ENCODE assay signal across 9 cellular contexts in genomic region chr6:134352786-134353480, GRCh38. TPM values are rescaled to one million over a fixed set of nuclear protein-coding genes. Genes with fewer than 3 reads are reported as not detected.
A peak's percentile ranks its signal among the peaks of the same experiment; 100 is the strongest.
DNase-seq lines count a peak whose midpoint lies in the region; ATAC-seq and TF ChIP-seq lines count a peak whose summit lies in the region.
"Had no signal": no experiment of that assay in that cellular context is flagged by ENCODE, and none has a peak within 500 bp of the region (broad histone marks: within the 10 kb centered on the region; RNA-seq: fewer than 3 reads in every experiment).

No MANE protein-coding gene starts in this region.

- peaks cover 2% of the 10 kb centered on the region; the same call in 1 of the 2 replicates for H3K27me3 Mint-ChIP-seq in HFFc6 (ENCODE audit: insufficient read depth)
- H3K27me3 Mint-ChIP-seq in activated T-cell treated with anti-CD3 and anti-CD28 coated beads, Interleukin-2, amount 50 U/mL, for 4 hours (ENCODE audit: low read depth): no peaks in the 10 kb centered on the region

- H3K4me1 ChIP-seq in BE2C: no peaks in the 10 kb centered on the region; the same call in 1 of the 2 replicates
- H3K4me1 ChIP-seq: tibial artery had no signal

- CTCF ChIA-PET in AG04450 (lab: Charles Lee): interaction anchor here (0.6 kb wide), 1 partner anchor 507 kb away, joined by 5 read pairs; no protein-coding TSS in a partner anchor

- H3K4me3 Mint-ChIP-seq in HFFc6: peak overlapping the region; percentile 53; the same call in 1 of the 2 replicates
- no peak overlapping the region for H3K4me3 Mint-ChIP-seq in activated T-cell treated with anti-CD3 and anti-CD28 coated beads, Interleukin-2, amount 50 U/mL, for 4 hours

- H3K27me3 ChIP-seq in AG04450 (ENCODE audit: control insufficient read depth, insufficient read depth, low read length): no peaks in the 10 kb centered on the region
- no peaks in the 10 kb centered on the region for H3K27me3 ChIP-seq in BE2C
- H3K27me3 ChIP-seq: tibial artery had no signal

- POLR2A ChIA-PET in AG04450 (lab: Yijun Ruan, JAX): no interaction called here

- peaks cover 4% of the 10 kb centered on the region; the same call in 1 of the 2 replicates for H3K9me3 Mint-ChIP-seq in HFFc6
- H3K9me3 Mint-ChIP-seq in activated T-cell treated with anti-CD3 and anti-CD28 coated beads, Interleukin-2, amount 50 U/mL, for 4 hours: peaks cover 9% of the 10 kb centered on the region

- no peaks in the 10 kb centered on the region for H3K36me3 ChIP-seq in BE2C
- H3K36me3 ChIP-seq: tibial artery had no signal

- H3K9me3 ChIP-seq in AG04450 (ENCODE audit: control insufficient read depth, insufficient read depth, low read length): no peaks in the 10 kb centered on the region
- no peaks in the 10 kb centered on the region for H3K9me3 ChIP-seq in BE2C
- H3K9me3 ChIP-seq: tibial artery had no signal

- H3K36me3 Mint-ChIP-seq in HFFc6 (ENCODE audit: low read depth): peaks cover 8% of the 10 kb centered on the region
- H3K36me3 Mint-ChIP-seq in activated T-cell treated with anti-CD3 and anti-CD28 coated beads, Interleukin-2, amount 50 U/mL, for 4 hours (ENCODE audit: insufficient read depth): no peaks in the 10 kb centered on the region

- ATAC-seq in activated T-cell treated with anti-CD3 and anti-CD28 coated beads, Interleukin-2, amount 50 U/mL, for 4 hours: peak; percentile 74 to 85

- no peak overlapping the region for H3K27ac ChIP-seq in AG04450 (ENCODE audit: low read depth, low read length)
- H3K27ac ChIP-seq: tibial artery had no signal

- TF ChIP-seq CTCF in AG04450 (IDR thresholded peaks at IDR 0.05; ENCODE audit: low read depth, low read length): no peak
- no peak for TF ChIP-seq CTCF in HFFc6 (IDR thresholded peaks at IDR 0.05)
- TF ChIP-seq CTCF in BE2C (IDR thresholded peaks at IDR 0.05; ENCODE audit: low read depth, low read length): no peak

- H3K4me1 Mint-ChIP-seq in HFFc6 (ENCODE audit: low read depth): peaks cover 47% of the 10 kb centered on the region
- H3K4me1 Mint-ChIP-seq in activated T-cell treated with anti-CD3 and anti-CD28 coated beads, Interleukin-2, amount 50 U/mL, for 4 hours (ENCODE audit: low read depth): peaks cover 24% of the 10 kb centered on the region

- H3K4me3 ChIP-seq in AG04450 (ENCODE audit: low read depth, low read length) (no peak overlapping the region), BE2C (ENCODE audit: low read depth, low read length) (no peak overlapping the region)
- H3K4me3 ChIP-seq: tibial artery had no signal

- DNase-seq in AG04450 (ENCODE audit: low read depth, low spot score) (peak; percentile 39), HFFc6 (peak; percentile 73), iris pigment epithelial cell (ENCODE audit: low read depth) (peak; percentile 95), DMS 273 treated with DMSO at 0.1 percent for 48 hours (lab: John Stamatoyannopoulos, UW) (no peak), iPS-NIHi11 (ENCODE audit: low spot score) (no peak), C1 segment of cervical spinal cord (lab: John Stamatoyannopoulos, UW) (no peak), BE2C (no peak)
- DNase-seq in activated T-cell treated with anti-CD3 and anti-CD28 coated beads, Interleukin-2, amount 50 U/mL, for 4 hours: no peak
- DNase-seq: tibial artery had no signal

- H3K27ac Mint-ChIP-seq in HFFc6: peak overlapping the region; percentile 84

RNA-seq across cellular contexts. Expression of gene SGK1, which starts 35.0 kb away (rescaled TPM):
- 115 and 120 TPM in 2 replicates for polyA plus RNA-seq in AG04450 (2011; rRNA removed)
- 151 and 183 TPM in 2 replicates for polyA minus RNA-seq in AG04450 (2011; rRNA and poly(A)+ RNA removed)
- 100 to 1,000 TPM in 4 of 6 experiments, 10 to 100 TPM in 2; 75.4 to 117 (median 104) TPM for total RNA-seq in HFFc6 (2021; fragmentation: NEBNext Ultra II Directional; extraction: Animal tissue kit (Norgen Biotek cat#: 25700))
- total RNA-seq in activated T-cell treated with anti-CD3 and anti-CD28 coated beads, Interleukin-2, amount 50 U/mL, for 4 hours: 10 to 100 TPM; 26.4 to 40.4 (median 36.9) TPM
- polyA plus RNA-seq in BE2C (2012; ENCODE audit: insufficient read depth, insufficient read length, low read depth): 84.5 TPM

Comparison
In these comparisons a context has a peak if more than half of its experiments do, and no peak if none do; other contexts are left out.
1. DNase-seq: peak in AG04450 (single experiment), HFFc6 (single experiment) and iris pigment epithelial cell (single experiment); none in activated T-cell treated with anti-CD3 and anti-CD28 coated beads, Interleukin-2, amount 50 U/mL, for 4 hours (single experiment), DMS 273 treated with DMSO at 0.1 percent for 48 hours (single experiment), iPS-NIHi11 (single experiment), C1 segment of cervical spinal cord (0 of 14) and BE2C (single experiment).